ENCODE assay signal across 30 cellular contexts in genomic region chr3:55467099-55467498, GRCh38. TPM values are rescaled to one million over a fixed set of nuclear protein-coding genes. Genes with fewer than 3 reads are reported as not detected.
DNase-seq lines count a peak whose midpoint lies in the region; ATAC-seq, FAIRE-seq and TF ChIP-seq lines count a peak whose summit lies in the region.
"Had no signal": no experiment of that assay in that cellular context is flagged by ENCODE, and none has a peak within 500 bp of the region (broad histone marks: within the 10 kb centered on the region; RNA-seq: fewer than 3 reads in every experiment).

No MANE protein-coding gene starts in this region.

- H3K9me3 Mint-ChIP-seq in progenitor cell of endocrine pancreas (ENCODE audit: low read depth) = no peaks in the 10 kb centered on the region
- H3K9me3 Mint-ChIP-seq: activated naive CD4-positive, alpha-beta T cell treated with anti-CD3 and anti-CD28 coated beads, Interleukin-2, amount 10 ng/mL, durations not matched to agents 7 days and 5 days had no signal

- no peak for FAIRE-seq in keratinocyte (lab: Jason Lieb, UNC)

- DNase-seq in EH (ENCODE audit: low read depth) = peak; percentile 85
- peak; percentile 80 for DNase-seq in RPMI7951 (ENCODE audit: low read depth)
- DNase-seq in epithelial cell of esophagus (ENCODE audit: low read depth) = peak; percentile 18
- DNase-seq in keratinocyte (ENCODE audit: low read depth, low spot score) = no peak
- DNase-seq in progenitor cell of endocrine pancreas (ENCODE audit: low spot score, unreplicated experiment) = no peak
- no peak for DNase-seq in coronary artery (ENCODE audit: low spot score)
- DNase-seq in cerebellum (ENCODE audit: low spot score) = no peak
- DNase-seq: ACHN; activated naive CD4-positive, alpha-beta T cell treated with anti-CD3 and anti-CD28 coated beads, Interleukin-2, amount 10 ng/mL, durations not matched to agents 7 days and 5 days; DMS 273 treated with DMSO at 0.1 percent for 48 hours; effector memory CD4-positive, alpha-beta T cell; GDM1; heart left ventricle; KBM-7; MV-4-11; natural killer cell; NCI-H1694; NCI-H748 treated with DMSO at 0.1 percent for 48 hours; pancreas; stimulated activated naive CD4-positive, alpha-beta T cell; testis had no signal

- H3K27ac ChIP-seq in keratinocyte (ENCODE audit: control insufficient read depth, insufficient read depth, low read length) (peak overlapping the region; percentile 25), coronary artery (no peak overlapping the region)
- H3K27ac ChIP-seq: ascending aorta, heart left ventricle, pancreas, testis, vagina had no signal

- peak overlapping the region; percentile 31 for H3K4me2 ChIP-seq in keratinocyte (ENCODE audit: control insufficient read depth, extremely low read depth, insufficient read depth, low read depth, low read length)

- H3K79me2 ChIP-seq in keratinocyte (ENCODE audit: control insufficient read depth, insufficient read depth, low read length) = no peaks in the 10 kb centered on the region

- H4K20me1 ChIP-seq in keratinocyte (ENCODE audit: control insufficient read depth, extremely low read depth, insufficient read depth, low read length) = no peaks in the 10 kb centered on the region

- no peaks in the 10 kb centered on the region for H3K9me3 ChIP-seq in keratinocyte (ENCODE audit: control insufficient read depth, low read depth, low read length)
- H3K9me3 ChIP-seq: ascending aorta, heart left ventricle, pancreas, testis, vagina had no signal

- peaks cover 4% of the 10 kb centered on the region for H3K27me3 Mint-ChIP-seq in progenitor cell of endocrine pancreas
- H3K27me3 Mint-ChIP-seq: activated naive CD4-positive, alpha-beta T cell treated with anti-CD3 and anti-CD28 coated beads, Interleukin-2, amount 10 ng/mL, durations not matched to agents 7 days and 5 days had no signal

- dilution Hi-C loops in keratinocyte (cut with MboI; ENCODE audit: extremely low pct_ligation_motif_present, low sequenced_read_pairs) = no loop called here

- no peaks in the 10 kb centered on the region for H3K9me1 ChIP-seq in keratinocyte (ENCODE audit: control insufficient read depth, extremely low read depth, insufficient read depth, low read length)

- peaks cover 8 to 11% of the 10 kb centered on the region in 2 experiments for H3K36me3 ChIP-seq in keratinocyte (ENCODE audit: control insufficient read depth in 2 of 2, extremely low read depth in 1 of 2, insufficient read depth in 2 of 2, low read length in 2 of 2)
- H3K36me3 ChIP-seq: ascending aorta, heart left ventricle had no signal

- H3K27me3 ChIP-seq in keratinocyte (ENCODE audit: control insufficient read depth, extremely low read depth, insufficient read depth, low read length) = no peaks in the 10 kb centered on the region
- H3K27me3 ChIP-seq: ascending aorta, pancreas, testis, vagina had no signal

- H2AFZ ChIP-seq in keratinocyte (ENCODE audit: control insufficient read depth, low read length) = no peak overlapping the region

- H3K36me3 Mint-ChIP-seq in progenitor cell of endocrine pancreas (ENCODE audit: insufficient read depth) = peaks cover 2% of the 10 kb centered on the region
- H3K36me3 Mint-ChIP-seq: activated naive CD4-positive, alpha-beta T cell treated with anti-CD3 and anti-CD28 coated beads, Interleukin-2, amount 10 ng/mL, durations not matched to agents 7 days and 5 days; natural killer cell had no signal

- H3K27ac Mint-ChIP-seq in progenitor cell of endocrine pancreas = no peak overlapping the region
- H3K27ac Mint-ChIP-seq: activated naive CD4-positive, alpha-beta T cell treated with anti-CD3 and anti-CD28 coated beads, Interleukin-2, amount 10 ng/mL, durations not matched to agents 7 days and 5 days; mesothelial cell of epicardium; natural killer cell had no signal

- TF ChIP-seq CTCF in epithelial cell of esophagus (IDR thresholded peaks at IDR 0.05; ENCODE audit: insufficient read depth, low read depth, low read length, missing control alignments) (no peak), keratinocyte (optimal IDR thresholded peaks at IDR 0.05 in 1 of 3, IDR thresholded peaks at IDR 0.05 in 1 of 3, conservative IDR thresholded peaks at IDR 0.05 in 1 of 3; ENCODE audit: extremely low read depth in 1 of 3, insufficient read depth in 2 of 3, low read length in 3 of 3) (no peak), progenitor cell of endocrine pancreas (IDR thresholded peaks at IDR 0.05; ENCODE audit: unreplicated experiment) (no peak), coronary artery (IDR thresholded peaks at IDR 0.05) (no peak)

- ATAC-seq in HG02571 (IDR thresholded peaks at IDR 0.05; ENCODE audit: unreplicated experiment) = no peak
- ATAC-seq: esophagus mucosa, heart left ventricle, left lobe of liver, natural killer cell, pancreas, Right ventricle myocardium inferior had no signal

- no peak overlapping the region for H3K9ac ChIP-seq in keratinocyte (ENCODE audit: control insufficient read depth, extremely low read depth, insufficient read depth, low read length)

- no peak overlapping the region for H3K4me3 ChIP-seq in epithelial cell of esophagus (ENCODE audit: low read length)
- H3K4me3 ChIP-seq in keratinocyte (ENCODE audit: control insufficient read depth in 2 of 3, extremely low read depth in 1 of 3, insufficient read depth in 2 of 3, low read depth in 1 of 3, low read length in 3 of 3) = no peak overlapping the region
- no peak overlapping the region for H3K4me3 ChIP-seq in coronary artery
- H3K4me3 ChIP-seq: ascending aorta, heart left ventricle, pancreas, testis, vagina had no signal

- H3K4me3 Mint-ChIP-seq in progenitor cell of endocrine pancreas (ENCODE audit: low read depth) = no peak overlapping the region
- H3K4me3 Mint-ChIP-seq: activated naive CD4-positive, alpha-beta T cell treated with anti-CD3 and anti-CD28 coated beads, Interleukin-2, amount 10 ng/mL, durations not matched to agents 7 days and 5 days; mesothelial cell of epicardium; natural killer cell had no signal

- no peaks in the 10 kb centered on the region for H3K4me1 Mint-ChIP-seq in progenitor cell of endocrine pancreas (ENCODE audit: low read depth)
- H3K4me1 Mint-ChIP-seq: activated naive CD4-positive, alpha-beta T cell treated with anti-CD3 and anti-CD28 coated beads, Interleukin-2, amount 10 ng/mL, durations not matched to agents 7 days and 5 days; natural killer cell had no signal

- H3K4me1 ChIP-seq in keratinocyte (ENCODE audit: control insufficient read depth, extremely low read depth, insufficient read depth, low read length) = peaks cover 8% of the 10 kb centered on the region
- H3K4me1 ChIP-seq: ascending aorta, pancreas, testis, vagina had no signal

RNA-seq across cellular contexts. Expression of gene WNT5A, which starts 20.0 kb away (rescaled TPM):
- total RNA-seq in RPMI7951 (2014; rRNA removed; shearing (Covaris generic)) = 193 and 213 TPM in 2 replicates
- polyA plus RNA-seq in keratinocyte = 7.1 to 18.7 TPM (median 9.4 TPM) in 3 replicates
- polyA plus RNA-seq in keratinocyte (2011; ENCODE audit: low read depth) = 4.0 TPM
- 3.9 and 4.5 TPM in 2 replicates for polyA plus RNA-seq in keratinocyte (2011; cell fraction: cytosol; rRNA removed)
- 16.4 and 17.6 TPM in 2 replicates for polyA plus RNA-seq in keratinocyte (2011; cell fraction: nucleus; rRNA removed)
- polyA plus RNA-seq in keratinocyte (2012; ENCODE audit: low replicate concordance) = 4.5 and 16.4 TPM in 2 replicates
- polyA minus RNA-seq in keratinocyte = 14.8 to 31.6 TPM (median 18.3 TPM) in 3 replicates
- 22.4 TPM for polyA minus RNA-seq in keratinocyte (2011; cell fraction: cytosol; rRNA and poly(A)+ RNA removed)
- polyA minus RNA-seq in keratinocyte (2011; cell fraction: nucleus; rRNA and poly(A)+ RNA removed) = 45.5 TPM in 2 replicates
- 5.5 and 13.8 TPM in 2 replicates for total RNA-seq in progenitor cell of endocrine pancreas
- total RNA-seq in cerebellum = 49.4 TPM
- total RNA-seq: activated CD8-positive, alpha-beta memory T cell treated with anti-CD3 and anti-CD28 coated beads for 36 hours; HT-29; natural killer cell had no signal

Comparison
In these comparisons a context has a peak if more than half of its experiments do, and no peak if none do; other contexts are left out.
1. DNase-seq: peak in EH (single experiment), RPMI7951 (single experiment) and epithelial cell of esophagus (single experiment); none in keratinocyte (single experiment), progenitor cell of endocrine pancreas (single experiment), coronary artery (single experiment) and cerebellum (single experiment).